18 cellular contexts compared by ENCODE assay signal in the genomic region with DNA sequence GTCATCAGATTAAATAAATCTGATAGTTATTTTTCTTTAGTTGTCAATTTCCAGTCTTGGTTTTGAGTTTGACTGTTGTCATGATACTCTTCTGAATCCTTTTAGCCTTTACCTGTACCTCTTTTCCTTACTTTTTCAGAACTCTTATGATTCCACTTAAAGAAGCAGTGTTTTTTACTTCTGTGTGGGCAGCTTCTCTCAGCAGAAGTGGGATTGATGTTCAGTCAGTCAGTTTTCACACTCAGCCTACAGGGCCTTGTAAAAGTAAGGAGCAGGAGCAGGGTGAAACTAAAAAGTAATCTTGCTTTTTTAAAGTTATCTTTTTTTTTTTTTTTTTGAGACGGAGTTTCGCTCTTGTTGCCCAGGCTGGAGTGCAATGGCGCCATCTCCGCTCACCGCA.
DNase-seq lines count a peak whose midpoint lies in the region; ATAC-seq and TF ChIP-seq lines count a peak whose summit lies in the region.
"Had no signal": no experiment of that assay in that cellular context is flagged by ENCODE, and none has a peak within 500 bp of the region (broad histone marks: within the 10 kb centered on the region; RNA-seq: fewer than 3 reads in every experiment).

No MANE protein-coding gene starts in this region.

- H3K4me1 Mint-ChIP-seq in activated T-cell treated with anti-CD3 and anti-CD28 coated beads, Interleukin-2, amount 50 U/mL, for 72 hours (ENCODE audit: low read depth), result peaks cover 77% of the 10 kb centered on the region
- H3K4me1 Mint-ChIP-seq in activated T-cell treated with anti-CD3 and anti-CD28 coated beads, Interleukin-2, amount 50 U/mL, for 24 hours (ENCODE audit: low read depth), result peaks cover 71% of the 10 kb centered on the region
- H3K4me1 Mint-ChIP-seq in CD4-positive, CD25-positive, alpha-beta regulatory T cell, result peaks cover 29 to 87% (median 65%) of the 10 kb centered on the region in 4 donors
- H3K4me1 Mint-ChIP-seq in activated naive CD8-positive, alpha-beta T cell treated with anti-CD3 and anti-CD28 coated beads for 36 hours, result peaks cover 57% of the 10 kb centered on the region
- peaks cover 24% of the 10 kb centered on the region for H3K4me1 Mint-ChIP-seq in WTC11
- peaks cover 55% of the 10 kb centered on the region for H3K4me1 Mint-ChIP-seq in activated CD8-positive, alpha-beta T cell treated with anti-CD3 and anti-CD28 coated beads for 36 hours (ENCODE audit: low read depth)

- H3K4me1 ChIP-seq in CD4-positive, CD25-positive, alpha-beta regulatory T cell (ENCODE audit: control insufficient read depth, insufficient read depth, low read length, poor library complexity, severe bottlenecking), result peaks cover 50% of the 10 kb centered on the region
- peaks cover 11% of the 10 kb centered on the region for H3K4me1 ChIP-seq in osteoblast (ENCODE audit: insufficient read depth, low read length)

- H3K4me3 ChIP-seq in CD4-positive, CD25-positive, alpha-beta regulatory T cell (ENCODE audit: low read depth, low read length), result peak overlapping the region; percentile 15
- H3K4me3 ChIP-seq in osteoblast (ENCODE audit: insufficient read depth, low read length), result no peak overlapping the region
- H3K4me3 ChIP-seq: A549, GM23248, HAP-1 had no signal

- no peaks in the 10 kb centered on the region for H3K9me3 ChIP-seq in CD4-positive, CD25-positive, alpha-beta regulatory T cell (ENCODE audit: control insufficient read depth in 2 of 2, low read length in 2 of 2)
- no peaks in the 10 kb centered on the region for H3K9me3 ChIP-seq in osteoblast (ENCODE audit: low read depth, low read length)
- H3K9me3 ChIP-seq: A549, HAP-1 had no signal

- peak overlapping the region; percentile 76 for H3K27ac Mint-ChIP-seq in activated T-cell treated with anti-CD3 and anti-CD28 coated beads, Interleukin-2, amount 50 U/mL, for 72 hours
- H3K27ac Mint-ChIP-seq in activated T-cell treated with anti-CD3 and anti-CD28 coated beads, Interleukin-2, amount 50 U/mL, for 24 hours, result no peak overlapping the region
- H3K27ac Mint-ChIP-seq in CD4-positive, CD25-positive, alpha-beta regulatory T cell, result no peak overlapping the region
- peak overlapping the region; percentile 63 for H3K27ac Mint-ChIP-seq in activated naive CD8-positive, alpha-beta T cell treated with anti-CD3 and anti-CD28 coated beads for 36 hours
- no peak overlapping the region for H3K27ac Mint-ChIP-seq in WTC11
- no peak overlapping the region for H3K27ac Mint-ChIP-seq in activated CD8-positive, alpha-beta T cell treated with anti-CD3 and anti-CD28 coated beads for 36 hours
- H3K27ac Mint-ChIP-seq: CD8-positive, alpha-beta T cell had no signal

- no peaks in the 10 kb centered on the region for H3K27me3 ChIP-seq in CD4-positive, CD25-positive, alpha-beta regulatory T cell (ENCODE audit: control insufficient read depth, insufficient read depth, low read length)
- no peaks in the 10 kb centered on the region for H3K27me3 ChIP-seq in osteoblast (ENCODE audit: insufficient read depth, low read length)

- TF ChIP-seq CTCF in osteoblast (IDR thresholded peaks at IDR 0.05; ENCODE audit: extremely low read depth, low read depth, low read length) (no peak), WTC11 (IDR thresholded peaks at IDR 0.05) (no peak)
- TF ChIP-seq CTCF in activated CD8-positive, alpha-beta T cell treated with anti-CD3 and anti-CD28 coated beads for 36 hours (IDR thresholded peaks at IDR 0.05), result no peak

- H3K79me2 ChIP-seq in osteoblast (ENCODE audit: insufficient read depth, low read length), result peaks cover 98% of the 10 kb centered on the region

- H2AFZ ChIP-seq in osteoblast (ENCODE audit: low read length), result no peak overlapping the region
- H2AFZ ChIP-seq: GM23248 had no signal

- peaks cover 0 to 12% of the 10 kb centered on the region in 2 donors for H3K36me3 Mint-ChIP-seq in activated T-cell treated with anti-CD3 and anti-CD28 coated beads, Interleukin-2, amount 50 U/mL, for 72 hours (ENCODE audit: insufficient read depth in 2 of 2)
- peaks cover 41% of the 10 kb centered on the region for H3K36me3 Mint-ChIP-seq in activated T-cell treated with anti-CD3 and anti-CD28 coated beads, Interleukin-2, amount 50 U/mL, for 24 hours (ENCODE audit: low read depth)
- peaks cover 3% of the 10 kb centered on the region for H3K36me3 Mint-ChIP-seq in CD4-positive, CD25-positive, alpha-beta regulatory T cell
- peaks cover 48% of the 10 kb centered on the region for H3K36me3 Mint-ChIP-seq in activated naive CD8-positive, alpha-beta T cell treated with anti-CD3 and anti-CD28 coated beads for 36 hours
- 0 out of 2 replicates have a peak, but pooled peaks cover 3% of the 10 kb centered on the region for H3K36me3 Mint-ChIP-seq in WTC11
- peaks cover 37% of the 10 kb centered on the region for H3K36me3 Mint-ChIP-seq in activated CD8-positive, alpha-beta T cell treated with anti-CD3 and anti-CD28 coated beads for 36 hours (ENCODE audit: low read depth)

- no peak overlapping the region for H3K27ac ChIP-seq in CD4-positive, CD25-positive, alpha-beta regulatory T cell (ENCODE audit: insufficient read depth, low read length, poor library complexity, severe bottlenecking)
- H3K27ac ChIP-seq in osteoblast (ENCODE audit: low read depth, low read length), result no peak overlapping the region
- H3K27ac ChIP-seq: 22Rv1, A549, C4-2B, GM23248 had no signal

- no peaks in the 10 kb centered on the region for H3K9me3 Mint-ChIP-seq in activated T-cell treated with anti-CD3 and anti-CD28 coated beads, Interleukin-2, amount 50 U/mL, for 72 hours
- H3K9me3 Mint-ChIP-seq in activated T-cell treated with anti-CD3 and anti-CD28 coated beads, Interleukin-2, amount 50 U/mL, for 24 hours, result no peaks in the 10 kb centered on the region
- H3K9me3 Mint-ChIP-seq in CD4-positive, CD25-positive, alpha-beta regulatory T cell, result no peaks in the 10 kb centered on the region
- no peaks in the 10 kb centered on the region for H3K9me3 Mint-ChIP-seq in activated naive CD8-positive, alpha-beta T cell treated with anti-CD3 and anti-CD28 coated beads for 36 hours
- no peaks in the 10 kb centered on the region for H3K9me3 Mint-ChIP-seq in WTC11
- no peaks in the 10 kb centered on the region for H3K9me3 Mint-ChIP-seq in activated CD8-positive, alpha-beta T cell treated with anti-CD3 and anti-CD28 coated beads for 36 hours
- H3K9me3 Mint-ChIP-seq: CD8-positive, alpha-beta T cell had no signal

- H3K4me3 Mint-ChIP-seq in activated T-cell treated with anti-CD3 and anti-CD28 coated beads, Interleukin-2, amount 50 U/mL, for 72 hours, result no peak overlapping the region
- no peak overlapping the region for H3K4me3 Mint-ChIP-seq in activated T-cell treated with anti-CD3 and anti-CD28 coated beads, Interleukin-2, amount 50 U/mL, for 24 hours
- H3K4me3 Mint-ChIP-seq in CD4-positive, CD25-positive, alpha-beta regulatory T cell, result peak overlapping the region in 2 of 4 donors; percentile 76 to 81
- H3K4me3 Mint-ChIP-seq in activated naive CD8-positive, alpha-beta T cell treated with anti-CD3 and anti-CD28 coated beads for 36 hours, result no peak overlapping the region
- H3K4me3 Mint-ChIP-seq in WTC11, result no peak overlapping the region
- H3K4me3 Mint-ChIP-seq in activated CD8-positive, alpha-beta T cell treated with anti-CD3 and anti-CD28 coated beads for 36 hours, result no peak overlapping the region
- H3K4me3 Mint-ChIP-seq: CD8-positive, alpha-beta T cell had no signal

- CTCF ChIA-PET in WTC11 (lab: Charles Lee), result no interaction called here
- CTCF ChIA-PET in activated CD8-positive, alpha-beta T cell treated with anti-CD3 and anti-CD28 coated beads for 36 hours (lab: Charles Lee), result no interaction called here

- H4K20me1 ChIP-seq in osteoblast (ENCODE audit: insufficient read depth, low read length), result peaks cover 58% of the 10 kb centered on the region

- intact Hi-C loops in activated CD8-positive, alpha-beta T cell treated with anti-CD3 and anti-CD28 coated beads for 36 hours (cut with micrococcal nuclease), result no loop called here

- no peak for DNase-seq in activated T-cell treated with anti-CD3 and anti-CD28 coated beads, Interleukin-2, amount 50 U/mL, for 72 hours
- no peak for DNase-seq in activated T-cell treated with anti-CD3 and anti-CD28 coated beads, Interleukin-2, amount 50 U/mL, for 24 hours
- no peak for DNase-seq in CD4-positive, CD25-positive, alpha-beta regulatory T cell
- DNase-seq in activated naive CD8-positive, alpha-beta T cell treated with anti-CD3 and anti-CD28 coated beads for 36 hours, result no peak
- peak; percentile 65 for DNase-seq in osteoblast (ENCODE audit: insufficient read length, low spot score, missing footprints)
- no peak for DNase-seq in WTC11 (ENCODE audit: low spot score)
- no peak for DNase-seq in activated CD8-positive, alpha-beta T cell treated with anti-CD3 and anti-CD28 coated beads for 36 hours
- DNase-seq: AML-193; Calu3; CD8-positive, alpha-beta T cell; DMS79 treated with DMSO at 0.1 percent for 48 hours; GF-D8; GM23248 had no signal

- H3K36me3 ChIP-seq in CD4-positive, CD25-positive, alpha-beta regulatory T cell (ENCODE audit: control insufficient read depth, insufficient read depth, low read length), result no peaks in the 10 kb centered on the region
- no peaks in the 10 kb centered on the region for H3K36me3 ChIP-seq in osteoblast (ENCODE audit: insufficient read depth, low read length)

- POLR2A ChIA-PET in WTC11 (lab: Charles Lee), result interaction anchor here (0.7 kb wide), 1 partner anchor 10 kb away, joined by 5 read pairs; no protein-coding TSS in a partner anchor
- POLR2A ChIA-PET in activated CD8-positive, alpha-beta T cell treated with anti-CD3 and anti-CD28 coated beads for 36 hours (lab: Charles Lee), result no interaction called here

- no peaks in the 10 kb centered on the region for H3K27me3 Mint-ChIP-seq in activated T-cell treated with anti-CD3 and anti-CD28 coated beads, Interleukin-2, amount 50 U/mL, for 72 hours (ENCODE audit: low read depth)
- H3K27me3 Mint-ChIP-seq in activated T-cell treated with anti-CD3 and anti-CD28 coated beads, Interleukin-2, amount 50 U/mL, for 24 hours, result no peaks in the 10 kb centered on the region
- H3K27me3 Mint-ChIP-seq in CD4-positive, CD25-positive, alpha-beta regulatory T cell, result no peaks in the 10 kb centered on the region
- no peaks in the 10 kb centered on the region for H3K27me3 Mint-ChIP-seq in activated naive CD8-positive, alpha-beta T cell treated with anti-CD3 and anti-CD28 coated beads for 36 hours
- H3K27me3 Mint-ChIP-seq in WTC11 (ENCODE audit: low read depth), result no peaks in the 10 kb centered on the region
- no peaks in the 10 kb centered on the region for H3K27me3 Mint-ChIP-seq in activated CD8-positive, alpha-beta T cell treated with anti-CD3 and anti-CD28 coated beads for 36 hours

- H3K4me2 ChIP-seq in osteoblast (ENCODE audit: insufficient read depth, low read length), result no peak overlapping the region
- H3K4me2 ChIP-seq: A549 had no signal

- no peak for ATAC-seq in activated T-cell treated with anti-CD3 and anti-CD28 coated beads, Interleukin-2, amount 50 U/mL, for 72 hours (replicated peaks in 1 of 2)
- no peak for ATAC-seq in CD4-positive, CD25-positive, alpha-beta regulatory T cell (ENCODE audit: low read depth in 2 of 2)
- ATAC-seq in WTC11, result no peak
- no peak for ATAC-seq in activated CD8-positive, alpha-beta T cell treated with anti-CD3 and anti-CD28 coated beads for 36 hours
- ATAC-seq in GM21515 (IDR thresholded peaks at IDR 0.05; ENCODE audit: unreplicated experiment), result no peak
- ATAC-seq: A549; CD8-positive, alpha-beta T cell had no signal

TF ChIP-seq in WTC11, 78 proteins besides CTCF, POLR2A, EP300 and RAD21 (continues in another document):
- TF ChIP-seq ZNF232 (CRISPR knock-in tag; IDR thresholded peaks at IDR 0.05), result no peak

Comparison
In these comparisons a context has a peak if more than half of its experiments do, and no peak if none do; other contexts are left out.
1. H3K27ac Mint-ChIP-seq: peak in activated T-cell treated with anti-CD3 and anti-CD28 coated beads, Interleukin-2, amount 50 U/mL, for 72 hours (single experiment) and activated naive CD8-positive, alpha-beta T cell treated with anti-CD3 and anti-CD28 coated beads for 36 hours (single experiment); none in activated T-cell treated with anti-CD3 and anti-CD28 coated beads, Interleukin-2, amount 50 U/mL, for 24 hours (single experiment), CD4-positive, CD25-positive, alpha-beta regulatory T cell (0 of 3), WTC11 (single experiment) and activated CD8-positive, alpha-beta T cell treated with anti-CD3 and anti-CD28 coated beads for 36 hours (single experiment).